Comparison of ENCODE assay signal across 1 cellular context in genomic region chr1:6359568-6360496, GRCh38.
TF ChIP-seq lines count a peak whose summit lies in the region.

No MANE protein-coding gene starts in this region.

TF ChIP-seq in K562, 482 proteins besides CTCF, POLR2A, EP300 and RAD21 (continued from another document and continues in another):
- TF ChIP-seq ELK3 (CRISPR knock-in tag; IDR thresholded peaks at IDR 0.05) (no peak), BRF2 (IDR thresholded peaks at IDR 0.05; ENCODE audit: borderline replicate concordance, insufficient read depth, insufficient read length) (no peak), E2F6 (IDR thresholded peaks at IDR 0.05; ENCODE audit: borderline replicate concordance in 1 of 2, extremely low read depth in 1 of 2, insufficient read depth in 1 of 2, insufficient read length in 1 of 2, low read depth in 1 of 2, low read length in 1 of 2, poor library complexity in 1 of 2, severe bottlenecking in 1 of 2) (peak in 1 of 2 experiments; percentile 11), TAF7 (tag; IDR thresholded peaks at IDR 0.05) (peak; percentile 63), SMC3 (conservative IDR thresholded peaks at IDR 0.05; ENCODE audit: insufficient read depth, low read depth, low read length) (no peak), BCLAF1 (IDR thresholded peaks at IDR 0.05; ENCODE audit: borderline replicate concordance in 1 of 2, control insufficient read depth in 1 of 2, low read depth in 2 of 2, low read length in 1 of 2) (no peak), CHCHD3 (CRISPR knock-in tag; IDR thresholded peaks at IDR 0.05) (no peak), TFE3 (CRISPR knock-in tag; IDR thresholded peaks at IDR 0.05) (no peak), RUNX1 (IDR thresholded peaks at IDR 0.05; ENCODE audit: low read depth) (no peak), TARDBP (IDR thresholded peaks at IDR 0.05) (no peak), NR0B1 (IDR thresholded peaks at IDR 0.05; ENCODE audit: partially characterized antibody) (no peak), MCM3 (IDR thresholded peaks at IDR 0.05) (no peak), WHSC1 (IDR thresholded peaks at IDR 0.05; ENCODE audit: low read length) (no peak), TAL1 (IDR thresholded peaks at IDR 0.05) (peak; percentile 52; the same call in 1 of the 2 replicates), ZNF436 (CRISPR knock-in tag; IDR thresholded peaks at IDR 0.05) (no peak), RBM22 (IDR thresholded peaks at IDR 0.05; ENCODE audit: low read depth, low read length, poor library complexity, severe bottlenecking) (no peak), SRF (CRISPR knock-in tag; IDR thresholded peaks at IDR 0.05) (no peak), JUN (IDR thresholded peaks at IDR 0.05; ENCODE audit: borderline replicate concordance, low read depth, low read length) (no peak), JUN (CRISPR knock-in tag; IDR thresholded peaks at IDR 0.05; ENCODE audit: borderline replicate concordance) (no peak), SNAPC5 (CRISPR knock-in tag; IDR thresholded peaks at IDR 0.05) (no peak), HDAC3 (IDR thresholded peaks at IDR 0.05; ENCODE audit: borderline replicate concordance, partially characterized antibody) (no peak), SIN3A (IDR thresholded peaks at IDR 0.05; ENCODE audit: borderline replicate concordance in 2 of 2, control insufficient read depth in 1 of 2, low read depth in 2 of 2, low read length in 2 of 2) (no peak), POLR2G (IDR thresholded peaks at IDR 0.05; ENCODE audit: low read depth, low read length) (0 out of 2 replicates have a peak, but pooled peaks have one; percentile 32), ZEB2 (IDR thresholded peaks at IDR 0.05) (no peak), FOXK2 (conservative IDR thresholded peaks at IDR 0.05 in 1 of 2, IDR thresholded peaks at IDR 0.05 in 1 of 2; ENCODE audit: low read depth in 2 of 2) (peak in 1 of 2 experiments; percentile 16; a peak in 1 of 4 replicates), THRAP3 (IDR thresholded peaks at IDR 0.05; ENCODE audit: borderline replicate concordance) (no peak), ZNF239 (CRISPR knock-in tag; IDR thresholded peaks at IDR 0.05) (no peak; the same call in 1 of the 2 replicates), THRB (CRISPR knock-in tag; conservative IDR thresholded peaks at IDR 0.05) (no peak), ZFPM2 (CRISPR knock-in tag; IDR thresholded peaks at IDR 0.05) (no peak), HMBOX1 (IDR thresholded peaks at IDR 0.05) (peak; percentile 78), SMARCA5 (IDR thresholded peaks at IDR 0.05) (no peak), EZH2 (IDR thresholded peaks at IDR 0.05; ENCODE audit: borderline replicate concordance, low read depth, low read length) (no peak), ZNF3 (CRISPR knock-in tag; IDR thresholded peaks at IDR 0.05) (no peak), ZBTB8A (IDR thresholded peaks at IDR 0.05; ENCODE audit: partially characterized antibody) (no peak), ZNF133 (CRISPR knock-in tag; IDR thresholded peaks at IDR 0.05) (no peak), IRF9 (tag; IDR thresholded peaks at IDR 0.05) (peak; percentile 22; the same call in 1 of the 2 replicates), HDGF (IDR thresholded peaks at IDR 0.05) (no peak), HBP1 (CRISPR knock-in tag; IDR thresholded peaks at IDR 0.05) (no peak), ZNF274 (IDR thresholded peaks at IDR 0.05; ENCODE audit: borderline replicate concordance, low read depth, low read length) (no peak), POLR3G (IDR thresholded peaks at IDR 0.05; ENCODE audit: extremely low read depth, insufficient read length, insufficient replicate concordance) (no peak), KAT7 (CRISPR knock-in tag; IDR thresholded peaks at IDR 0.05; ENCODE audit: borderline replicate concordance) (no peak), PCBP2 (IDR thresholded peaks at IDR 0.05; ENCODE audit: low read depth, low read length, poor library complexity, severe bottlenecking) (no peak), POLR2B (IDR thresholded peaks at IDR 0.05; ENCODE audit: low read depth, partially characterized antibody) (no peak), ZKSCAN3 (CRISPR knock-in tag; IDR thresholded peaks at IDR 0.05) (no peak), C11orf30 (IDR thresholded peaks at IDR 0.05; ENCODE audit: low read depth) (no peak), EP400 (IDR thresholded peaks at IDR 0.05) (no peak), ZNF766 (CRISPR knock-in tag; conservative IDR thresholded peaks at IDR 0.05) (no peak), NCOA4 (IDR thresholded peaks at IDR 0.05; ENCODE audit: partially characterized antibody) (no peak), MTA1 (IDR thresholded peaks at IDR 0.05; ENCODE audit: borderline replicate concordance) (no peak), SIN3B (IDR thresholded peaks at IDR 0.05; ENCODE audit: low read depth) (no peak), STAT5B (CRISPR knock-in tag; IDR thresholded peaks at IDR 0.05) (no peak), ZNF584 (CRISPR knock-in tag; IDR thresholded peaks at IDR 0.05; ENCODE audit: low read depth) (no peak), HEY1 (CRISPR knock-in tag; IDR thresholded peaks at IDR 0.05; ENCODE audit: borderline replicate concordance) (no peak), KDM1A (IDR thresholded peaks at IDR 0.05) (peak; percentile 36 to 64; a peak in 3 of 4 replicates), JUND (IDR thresholded peaks at IDR 0.05; ENCODE audit: borderline replicate concordance, low read depth, low read length) (peak; percentile 42; the same call in 1 of the 2 replicates), JUND (tag; IDR thresholded peaks at IDR 0.05; ENCODE audit: borderline replicate concordance, low read depth, low read length) (no peak), HMG20A (CRISPR knock-in tag; conservative IDR thresholded peaks at IDR 0.05) (no peak), OTX1 (CRISPR knock-in tag; IDR thresholded peaks at IDR 0.05) (0 out of 2 replicates have a peak, but pooled peaks have one; percentile 30), ZZZ3 (IDR thresholded peaks at IDR 0.05) (no peak), U2AF1 (optimal IDR thresholded peaks at IDR 0.05; ENCODE audit: low read depth, low read length) (no peak), THAP7 (CRISPR knock-in tag; IDR thresholded peaks at IDR 0.05) (no peak)
